In the genomic region with DNA sequence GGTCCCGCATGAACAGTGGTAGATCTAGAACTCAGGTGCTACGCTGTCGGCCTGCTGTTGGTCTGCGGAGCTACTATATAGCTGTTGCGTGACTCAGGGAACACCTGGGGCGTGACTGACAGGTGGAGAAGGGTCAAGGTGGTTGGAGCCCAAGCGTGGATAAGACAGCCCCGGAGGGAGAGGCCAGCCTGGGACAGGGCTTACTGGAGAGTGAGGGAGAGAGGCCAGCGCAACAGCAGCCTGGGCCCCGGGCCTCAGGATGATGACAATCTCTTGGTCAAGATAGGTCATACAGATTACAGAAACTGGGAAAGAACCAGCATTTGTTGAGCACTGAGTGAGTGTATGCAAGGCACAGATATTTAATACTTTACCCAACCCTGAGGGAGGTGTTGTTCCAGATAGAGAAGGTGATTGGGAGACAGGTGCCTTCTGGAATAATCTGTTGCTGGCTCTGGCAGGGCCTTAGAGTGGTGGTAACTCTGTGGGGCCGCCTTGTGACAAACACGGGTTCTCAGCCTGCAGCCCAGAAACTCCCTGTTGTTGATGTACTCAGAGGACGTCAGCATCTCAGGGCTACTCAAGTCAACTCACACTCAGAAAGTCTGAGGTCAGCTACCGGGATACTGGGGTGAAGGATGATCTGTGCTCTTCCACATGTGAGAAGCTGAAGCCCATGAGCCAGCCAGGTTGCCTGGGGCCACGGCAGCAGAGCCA, we compare ENCODE assay signal across 13 cellular contexts.
DNase-seq lines count a peak whose midpoint lies in the region; ATAC-seq, FAIRE-seq and TF ChIP-seq lines count a peak whose summit lies in the region.
"Had no signal": no experiment of that assay in that cellular context is flagged by ENCODE, and none has a peak within 500 bp of the region (broad histone marks: within the 10 kb centered on the region; RNA-seq: fewer than 3 reads in every experiment).

No MANE protein-coding gene starts in this region.

- peak overlapping the region; percentile 56 to 62 for H3K4me3 Mint-ChIP-seq in activated T-cell treated with anti-CD3 and anti-CD28 coated beads, Interleukin-2, amount 50 U/mL, for 72 hours
- H3K4me3 Mint-ChIP-seq in activated T-cell treated with anti-CD3 and anti-CD28 coated beads, Interleukin-2, amount 50 U/mL, for 4 hours: no peak overlapping the region
- no peak overlapping the region for H3K4me3 Mint-ChIP-seq in T-helper 17 cell

- H3K36me3 ChIP-seq in keratinocyte (ENCODE audit: control insufficient read depth in 2 of 2, extremely low read depth in 1 of 2, insufficient read depth in 2 of 2, low read length in 2 of 2) (no peaks in the 10 kb centered on the region), gastroesophageal sphincter (no peaks in the 10 kb centered on the region)
- H3K36me3 ChIP-seq: neutrophil had no signal

- peaks cover 16% of the 10 kb centered on the region for H3K4me1 Mint-ChIP-seq in activated T-cell treated with anti-CD3 and anti-CD28 coated beads, Interleukin-2, amount 50 U/mL, for 72 hours (ENCODE audit: low read depth)
- peaks cover 5% of the 10 kb centered on the region for H3K4me1 Mint-ChIP-seq in activated T-cell treated with anti-CD3 and anti-CD28 coated beads, Interleukin-2, amount 50 U/mL, for 4 hours (ENCODE audit: low read depth)
- no peaks in the 10 kb centered on the region for H3K4me1 Mint-ChIP-seq in T-helper 17 cell

- H3K27ac ChIP-seq in keratinocyte (ENCODE audit: control insufficient read depth, insufficient read depth, low read length): peak overlapping the region; percentile 57
- H3K27ac ChIP-seq in gastroesophageal sphincter: no peak overlapping the region
- H3K27ac ChIP-seq: neutrophil had no signal

- no peaks in the 10 kb centered on the region for H3K9me3 ChIP-seq in T-helper 17 cell (ENCODE audit: control insufficient read depth, low read length, poor library complexity, severe bottlenecking)
- H3K9me3 ChIP-seq in keratinocyte (ENCODE audit: control insufficient read depth, low read depth, low read length): no peaks in the 10 kb centered on the region
- no peaks in the 10 kb centered on the region for H3K9me3 ChIP-seq in gastroesophageal sphincter
- H3K9me3 ChIP-seq: neutrophil had no signal

- WGBS in gastroesophageal sphincter (ENCODE audit: low coverage in 1 of 2), 2 donors: 56 to 90% methylated on average over 2 to 5 of the region's 15 CpGs

- no peak for ATAC-seq in activated T-cell treated with anti-CD3 and anti-CD28 coated beads, Interleukin-2, amount 50 U/mL, for 72 hours (replicated peaks in 1 of 2)
- no peak for ATAC-seq in activated T-cell treated with anti-CD3 and anti-CD28 coated beads, Interleukin-2, amount 50 U/mL, for 4 hours
- ATAC-seq in T-helper 17 cell: no peak
- no peak for ATAC-seq in GM18498 (IDR thresholded peaks at IDR 0.05; ENCODE audit: unreplicated experiment)
- ATAC-seq in gastroesophageal sphincter: no peak

- FAIRE-seq in keratinocyte (lab: Jason Lieb, UNC) (no peak), urothelium cell line (lab: Jason Lieb, UNC) (peak; percentile 73)
- FAIRE-seq: A204.1 had no signal

- no peaks in the 10 kb centered on the region for H3K9me1 ChIP-seq in keratinocyte (ENCODE audit: control insufficient read depth, extremely low read depth, insufficient read depth, low read length)

- TF ChIP-seq EP300 in gastroesophageal sphincter (IDR thresholded peaks at IDR 0.05): no peak

- no peaks in the 10 kb centered on the region for H3K27me3 ChIP-seq in keratinocyte (ENCODE audit: control insufficient read depth, extremely low read depth, insufficient read depth, low read length)
- H3K27me3 ChIP-seq in gastroesophageal sphincter: peaks cover 14% of the 10 kb centered on the region

- H3K4me3 ChIP-seq in keratinocyte (ENCODE audit: control insufficient read depth in 2 of 3, extremely low read depth in 1 of 3, insufficient read depth in 2 of 3, low read depth in 1 of 3, low read length in 3 of 3) (no peak overlapping the region), gastroesophageal sphincter (no peak overlapping the region)

- H3K4me1 ChIP-seq in keratinocyte (ENCODE audit: control insufficient read depth, extremely low read depth, insufficient read depth, low read length) (peaks cover 62% of the 10 kb centered on the region), gastroesophageal sphincter (peaks cover 0 to 16% (median 9%) of the 10 kb centered on the region in 3 donors)

- no peak for TF ChIP-seq POLR2A in gastroesophageal sphincter (IDR thresholded peaks at IDR 0.05)

- H4K20me1 ChIP-seq in keratinocyte (ENCODE audit: control insufficient read depth, extremely low read depth, insufficient read depth, low read length): no peaks in the 10 kb centered on the region

- peak overlapping the region; percentile 37 for H3K4me2 ChIP-seq in keratinocyte (ENCODE audit: control insufficient read depth, extremely low read depth, insufficient read depth, low read depth, low read length)

- H3K9ac ChIP-seq in keratinocyte (ENCODE audit: control insufficient read depth, extremely low read depth, insufficient read depth, low read length): peak overlapping the region; percentile 45

- no peak for DNase-seq in activated T-cell treated with anti-CD3 and anti-CD28 coated beads, Interleukin-2, amount 50 U/mL, for 72 hours
- no peak for DNase-seq in activated T-cell treated with anti-CD3 and anti-CD28 coated beads, Interleukin-2, amount 50 U/mL, for 4 hours
- DNase-seq in T-helper 17 cell (no peak), keratinocyte (ENCODE audit: low read depth, low spot score) (peak; percentile 84), urothelium cell line (ENCODE audit: low spot score) (no peak), SK-N-DZ (ENCODE audit: low spot score) (no peak)
- DNase-seq: hippocampal formation, NCI-H1930, NCI-H526 treated with DMSO at 0.1 percent for 48 hours had no signal

- H3K9me3 Mint-ChIP-seq in activated T-cell treated with anti-CD3 and anti-CD28 coated beads, Interleukin-2, amount 50 U/mL, for 72 hours: no peaks in the 10 kb centered on the region
- H3K9me3 Mint-ChIP-seq in activated T-cell treated with anti-CD3 and anti-CD28 coated beads, Interleukin-2, amount 50 U/mL, for 4 hours: no peaks in the 10 kb centered on the region

- H3K36me3 Mint-ChIP-seq in activated T-cell treated with anti-CD3 and anti-CD28 coated beads, Interleukin-2, amount 50 U/mL, for 72 hours (ENCODE audit: insufficient read depth in 2 of 2): no peaks in the 10 kb centered on the region
- H3K36me3 Mint-ChIP-seq in activated T-cell treated with anti-CD3 and anti-CD28 coated beads, Interleukin-2, amount 50 U/mL, for 4 hours (ENCODE audit: insufficient read depth): no peaks in the 10 kb centered on the region
- H3K36me3 Mint-ChIP-seq in T-helper 17 cell (ENCODE audit: low read depth): peaks cover 2% of the 10 kb centered on the region

- H2AFZ ChIP-seq in keratinocyte (ENCODE audit: control insufficient read depth, low read length): no peak overlapping the region

- TF ChIP-seq CTCF in keratinocyte (optimal IDR thresholded peaks at IDR 0.05 in 1 of 3, IDR thresholded peaks at IDR 0.05 in 1 of 3, conservative IDR thresholded peaks at IDR 0.05 in 1 of 3; ENCODE audit: extremely low read depth in 1 of 3, insufficient read depth in 2 of 3, low read length in 3 of 3) (no peak), gastroesophageal sphincter (IDR thresholded peaks at IDR 0.05) (no peak)

- no peaks in the 10 kb centered on the region for H3K79me2 ChIP-seq in keratinocyte (ENCODE audit: control insufficient read depth, insufficient read depth, low read length)

- no peak overlapping the region for H3K27ac Mint-ChIP-seq in activated T-cell treated with anti-CD3 and anti-CD28 coated beads, Interleukin-2, amount 50 U/mL, for 72 hours
- peak overlapping the region; percentile 11 for H3K27ac Mint-ChIP-seq in T-helper 17 cell

- dilution Hi-C loops in keratinocyte (cut with MboI; ENCODE audit: extremely low pct_ligation_motif_present, low sequenced_read_pairs): no loop called here

- peaks cover 38% of the 10 kb centered on the region for H3K27me3 Mint-ChIP-seq in activated T-cell treated with anti-CD3 and anti-CD28 coated beads, Interleukin-2, amount 50 U/mL, for 72 hours (ENCODE audit: low read depth)
- H3K27me3 Mint-ChIP-seq in activated T-cell treated with anti-CD3 and anti-CD28 coated beads, Interleukin-2, amount 50 U/mL, for 4 hours (ENCODE audit: low read depth): peaks cover 29% of the 10 kb centered on the region
- peaks cover 60% of the 10 kb centered on the region for H3K27me3 Mint-ChIP-seq in T-helper 17 cell

Comparison
In these comparisons a context has a peak if more than half of its experiments do, and no peak if none do; other contexts are left out.
1. H3K4me3 Mint-ChIP-seq: peak in activated T-cell treated with anti-CD3 and anti-CD28 coated beads, Interleukin-2, amount 50 U/mL, for 72 hours (2 of 2); none in activated T-cell treated with anti-CD3 and anti-CD28 coated beads, Interleukin-2, amount 50 U/mL, for 4 hours (single experiment) and T-helper 17 cell (single experiment).